Comparison of ENCODE assay signal across 8 cellular contexts in genomic region chr11:96389604-96390402, GRCh38. TPM values are rescaled to one million over a fixed set of nuclear protein-coding genes. Genes with fewer than 3 reads are reported as not detected.
DNase-seq lines count a peak whose midpoint lies in the region; ATAC-seq and TF ChIP-seq lines count a peak whose summit lies in the region.

CCDC82 (minus strand) TSS chr11:96389912; CDS start chr11:96384747, 5,165 bp downstream.
JRKL (plus strand) TSS chr11:96390013; CDS start chr11:96390650, 637 bp downstream.

- peak within 1 kb of the TSS; percentile 92 for H3K27ac Mint-ChIP-seq in dendritic cell treated with granulocyte-macrophage colony-stimulating factor and Interleukin-4, amounts not matched to agents 40 ng/mL and 50 ng/mL, for 4 days

- peak within 1 kb of the TSS; percentile 68 to 98 (median 82) for H3K4me3 ChIP-seq in liver (ENCODE audit: low read depth in 1 of 3, low read length in 3 of 3)

- intact Hi-C loops in dendritic cell treated with granulocyte-macrophage colony-stimulating factor and Interleukin-4, amounts not matched to agents 40 ng/mL and 50 ng/mL, for 4 days (cut with micrococcal nuclease): loop anchor here (1.0 to 5.0 kb wide), 2 partner anchors 148 to 601 kb away; partner anchors contain the start of gene FAM76B

- H3K27ac ChIP-seq in liver (ENCODE audit: low read depth in 1 of 2, low read length in 2 of 2): peak within 1 kb of the TSS; percentile 87 to 94

- DNase-seq in C1 segment of cervical spinal cord (lab: John Stamatoyannopoulos, UW) (peak; percentile 20 to 96 (median 92)), NCI-H526 treated with DMSO at 0.1 percent for 48 hours (lab: John Stamatoyannopoulos, UW) (peak; percentile 96)
- peak; percentile 98 for DNase-seq in activated CD4-positive, alpha-beta T cell treated with anti-CD3 and anti-CD28 coated beads, Interleukin-2, amount 50 U/mL, for 1 hour
- peak; percentile 99 for DNase-seq in stimulated activated CD4-positive, alpha-beta T cell treated with anti-CD3 and anti-CD28 coated beads, Interleukin-4, amount 100 ng/mL, for 1 hour

- peaks cover 0 to 2% (median 0%) of the 10 kb centered on the region in 4 donors for H3K36me3 ChIP-seq in liver (ENCODE audit: control insufficient read depth in 4 of 4, insufficient read depth in 3 of 4, low read depth in 1 of 4, low read length in 3 of 4)

- no peaks in the 10 kb centered on the region for H3K27me3 Mint-ChIP-seq in dendritic cell treated with granulocyte-macrophage colony-stimulating factor and Interleukin-4, amounts not matched to agents 40 ng/mL and 50 ng/mL, for 4 days

- peaks cover 0 to 13% (median 11%) of the 10 kb centered on the region in 4 donors for H3K4me1 ChIP-seq in liver (ENCODE audit: control insufficient read depth in 4 of 4, insufficient read depth in 4 of 4, low read length in 3 of 4)

- H3K4me1 Mint-ChIP-seq in dendritic cell treated with granulocyte-macrophage colony-stimulating factor and Interleukin-4, amounts not matched to agents 40 ng/mL and 50 ng/mL, for 4 days (ENCODE audit: low read depth): peaks cover 30% of the 10 kb centered on the region

- H3K36me3 Mint-ChIP-seq in dendritic cell treated with granulocyte-macrophage colony-stimulating factor and Interleukin-4, amounts not matched to agents 40 ng/mL and 50 ng/mL, for 4 days (ENCODE audit: low read depth): peaks cover 39% of the 10 kb centered on the region

- no peaks in the 10 kb centered on the region for H3K27me3 ChIP-seq in liver (ENCODE audit: control insufficient read depth in 4 of 4, insufficient read depth in 4 of 4, low read length in 3 of 4)

- peak; percentile 87 for ATAC-seq in GM19351 (IDR thresholded peaks at IDR 0.05; ENCODE audit: unreplicated experiment)
- ATAC-seq in HG03520 (IDR thresholded peaks at IDR 0.05; ENCODE audit: unreplicated experiment): peak; percentile 92

- no peaks in the 10 kb centered on the region for H3K9me3 Mint-ChIP-seq in dendritic cell treated with granulocyte-macrophage colony-stimulating factor and Interleukin-4, amounts not matched to agents 40 ng/mL and 50 ng/mL, for 4 days

- H3K9ac ChIP-seq in liver (ENCODE audit: low read depth in 1 of 2, low read length in 2 of 2): peak within 1 kb of the TSS; percentile 64 to 88

- WGBS in liver: under 1% methylated on average over 61 of the region's 61 CpGs

- peak in 1 of 2 donors; percentile 39 for TF ChIP-seq RAD21 in liver (IDR thresholded peaks at IDR 0.05)

- H3K9me3 ChIP-seq in liver (ENCODE audit: control insufficient read depth in 4 of 4, low read length in 3 of 4): no peaks in the 10 kb centered on the region

- TF ChIP-seq CTCF in liver (IDR thresholded peaks at IDR 0.05; ENCODE audit: low read depth, low read length, missing input control): no peak

- H3K4me3 Mint-ChIP-seq in dendritic cell treated with granulocyte-macrophage colony-stimulating factor and Interleukin-4, amounts not matched to agents 40 ng/mL and 50 ng/mL, for 4 days: peak within 1 kb of the TSS; percentile 90

TF ChIP-seq in liver, 16 proteins besides CTCF, POLR2A, EP300 and RAD21:
- peak; percentile 46 for TF ChIP-seq ZBTB33 (IDR thresholded peaks at IDR 0.05)
- TF ChIP-seq ATF3 (IDR thresholded peaks at IDR 0.05): no peak
- peak; percentile 29 to 30 for TF ChIP-seq HNF4A (conservative IDR thresholded peaks at IDR 0.05)
- peak; percentile 79 for TF ChIP-seq YY1 (IDR thresholded peaks at IDR 0.05)
- peak; percentile 80 for TF ChIP-seq REST (IDR thresholded peaks at IDR 0.05)
- peak; percentile 69 to 94 for TF ChIP-seq GABPA (IDR thresholded peaks at IDR 0.05 in 1 of 2, conservative IDR thresholded peaks at IDR 0.05 in 1 of 2)
- peak; percentile 62 for TF ChIP-seq MAX (IDR thresholded peaks at IDR 0.05)
- TF ChIP-seq FOXA1 (IDR thresholded peaks at IDR 0.05): no peak
- peak; percentile 72 for TF ChIP-seq SP1 (IDR thresholded peaks at IDR 0.05)
- TF ChIP-seq TAF1 (conservative IDR thresholded peaks at IDR 0.05): peak; percentile 32
- TF ChIP-seq FOXA2 (IDR thresholded peaks at IDR 0.05): no peak
- TF ChIP-seq EGR1 (IDR thresholded peaks at IDR 0.05; ENCODE audit: low read depth in 2 of 2): peak in 1 of 2 donors; percentile 66
- no peak for TF ChIP-seq HNF4G (IDR thresholded peaks at IDR 0.05)
- peak in 1 of 2 donors; percentile 20 for TF ChIP-seq JUND (IDR thresholded peaks at IDR 0.05)
- no peak for TF ChIP-seq NR2F2 (IDR thresholded peaks at IDR 0.05)
- peak in 1 of 2 donors; percentile 42 for TF ChIP-seq RXRA (IDR thresholded peaks at IDR 0.05)
TF ChIP-seq in liver: peak in this region for 11.

RNA-seq across cellular contexts. Expression of gene CCDC82, which starts in this region (rescaled TPM):
- total RNA-seq in liver: 10 to 100 TPM in 1 of 2 donors, 1 to 10 TPM in 1; 7.8 to 14.1 TPM
- 10 to 100 TPM in 1 of 2 donors, 1 to 10 TPM in 1; 4.5 to 14.5 TPM for polyA plus RNA-seq in liver

RNA-seq across cellular contexts. Expression of gene JRKL, which starts in this region (rescaled TPM):
- total RNA-seq in liver: 1 to 10 TPM; 1.9 to 3.8 TPM
- polyA plus RNA-seq in liver: 1 to 10 TPM; 1.1 to 1.2 TPM

Comparison
In these comparisons a context has a peak if more than half of its experiments do, and no peak if none do; other contexts are left out.
1. Peak in every context shown above with its lines: DNase-seq, ATAC-seq, H3K4me3 ChIP-seq and H3K27ac ChIP-seq.